ENCODE assay signal across 11 cellular contexts in genomic region chr12:107448198-107448597, GRCh38.
DNase-seq lines count a peak whose midpoint lies in the region; ATAC-seq and TF ChIP-seq lines count a peak whose summit lies in the region.
"Had no signal": no experiment of that assay in that cellular context is flagged by ENCODE, and none has a peak within 500 bp of the region (broad histone marks: within the 10 kb centered on the region; RNA-seq: fewer than 3 reads in every experiment).

No MANE protein-coding gene starts in this region.

- no peak overlapping the region for H3K4me3 Mint-ChIP-seq in activated naive CD4-positive, alpha-beta T cell treated with anti-CD3 and anti-CD28 coated beads, Interleukin-2, amount 10 ng/mL, durations not matched to agents 7 days and 5 days
- no peak overlapping the region for H3K4me3 Mint-ChIP-seq in activated CD8-positive, alpha-beta memory T cell treated with anti-CD3 and anti-CD28 coated beads, Interleukin-2, amount 10 ng/mL, durations not matched to agents 7 days and 5 days

- WGBS in iPS DF 6.9 (ENCODE audit: insufficient coverage, insufficient read length), result no CpG with 5 or more reads among the region's 1 CpG

- H3K36me3 ChIP-seq in Peyer's patch (no peaks in the 10 kb centered on the region), iPS DF 6.9 (ENCODE audit: control insufficient read depth, insufficient read depth, low read length) (no peaks in the 10 kb centered on the region), gastrocnemius medialis (no peaks in the 10 kb centered on the region)
- H3K36me3 ChIP-seq: neutrophil had no signal

- DNase-seq in AG04449 (ENCODE audit: low read depth, low spot score) (no peak), GM12864 (ENCODE audit: low read depth) (no peak), Peyer's patch (peak in 2 of 3 donors; percentile 46 to 53), iPS DF 6.9 (ENCODE audit: low read depth, low spot score) (peak; percentile 52), gastrocnemius medialis (no peak), NOMO-1 treated with dmso at 0.1 percent for 144 hours (lab: John Stamatoyannopoulos, UW; ENCODE audit: unreplicated experiment) (no peak)
- DNase-seq in activated naive CD4-positive, alpha-beta T cell treated with anti-CD3 and anti-CD28 coated beads, Interleukin-2, amount 10 ng/mL, durations not matched to agents 7 days and 5 days, result no peak
- DNase-seq in activated CD8-positive, alpha-beta memory T cell treated with anti-CD3 and anti-CD28 coated beads, Interleukin-2, amount 10 ng/mL, durations not matched to agents 7 days and 5 days, result no peak
- DNase-seq: KBM-7 had no signal

- CTCF ChIA-PET in AG04449 (lab: Yijun Ruan, JAX), result interaction anchor here (0.8 to 5.0 kb wide), 13 partner anchors 8 to 340 kb away, joined by 3 to 50 read pairs (median 4); no protein-coding TSS in a partner anchor
- CTCF ChIA-PET in activated naive CD4-positive, alpha-beta T cell treated with anti-CD3 and anti-CD28 coated beads, Interleukin-2, amount 10 ng/mL, durations not matched to agents 7 days and 5 days (lab: Charles Lee), result interaction anchor here (0.9 to 1.4 kb wide), 2 partner anchors 9 to 13 kb away, joined by 3 read pairs; no protein-coding TSS in a partner anchor
- CTCF ChIA-PET in activated CD8-positive, alpha-beta memory T cell treated with anti-CD3 and anti-CD28 coated beads, Interleukin-2, amount 10 ng/mL, durations not matched to agents 7 days and 5 days (lab: Charles Lee), result no interaction called here

- TF ChIP-seq CTCF in AG04449 (IDR thresholded peaks at IDR 0.05; ENCODE audit: insufficient read depth, low read length, missing control alignments) (peak; percentile 36), GM12864 (IDR thresholded peaks at IDR 0.05; ENCODE audit: low read depth, low read length, missing control alignments) (peak; percentile 59), Peyer's patch (IDR thresholded peaks at IDR 0.05) (peak in 4 of 6 experiments; percentile 19 to 52 (median 38)), gastrocnemius medialis (IDR thresholded peaks at IDR 0.05 in 4 of 5, conservative IDR thresholded peaks at IDR 0.05 in 1 of 5) (no peak)

- intact Hi-C loops in gastrocnemius medialis (cut with DNase I; ENCODE audit: low total_unique reads), result no loop called here

- no peaks in the 10 kb centered on the region for H3K4me1 ChIP-seq in Peyer's patch
- peaks cover 1% of the 10 kb centered on the region; the same call in 1 of the 2 replicates for H3K4me1 ChIP-seq in iPS DF 6.9 (ENCODE audit: control insufficient read depth, insufficient read depth, low read length)
- no peaks in the 10 kb centered on the region for H3K4me1 ChIP-seq in gastrocnemius medialis

- no peak for ATAC-seq in gastrocnemius medialis
- ATAC-seq in activated CD8-positive, alpha-beta memory T cell treated with anti-CD3 and anti-CD28 coated beads, Interleukin-2, amount 10 ng/mL, durations not matched to agents 7 days and 5 days, result no peak

- TF ChIP-seq POLR2A in Peyer's patch (IDR thresholded peaks at IDR 0.05) (no peak), gastrocnemius medialis (IDR thresholded peaks at IDR 0.05) (no peak)

- H3K4me3 ChIP-seq in AG04449 (ENCODE audit: low read depth, low read length) (no peak overlapping the region), GM12864 (ENCODE audit: low read depth, low read length) (no peak overlapping the region), Peyer's patch (no peak overlapping the region), iPS DF 6.9 (ENCODE audit: low read length) (no peak overlapping the region), gastrocnemius medialis (no peak overlapping the region)

- H3K27me3 Mint-ChIP-seq in activated naive CD4-positive, alpha-beta T cell treated with anti-CD3 and anti-CD28 coated beads, Interleukin-2, amount 10 ng/mL, durations not matched to agents 7 days and 5 days, result peaks cover 4% of the 10 kb centered on the region
- H3K27me3 Mint-ChIP-seq in activated CD8-positive, alpha-beta memory T cell treated with anti-CD3 and anti-CD28 coated beads, Interleukin-2, amount 10 ng/mL, durations not matched to agents 7 days and 5 days, result no peaks in the 10 kb centered on the region

- no peaks in the 10 kb centered on the region for H3K4me1 Mint-ChIP-seq in activated naive CD4-positive, alpha-beta T cell treated with anti-CD3 and anti-CD28 coated beads, Interleukin-2, amount 10 ng/mL, durations not matched to agents 7 days and 5 days
- no peaks in the 10 kb centered on the region for H3K4me1 Mint-ChIP-seq in activated CD8-positive, alpha-beta memory T cell treated with anti-CD3 and anti-CD28 coated beads, Interleukin-2, amount 10 ng/mL, durations not matched to agents 7 days and 5 days

- POLR2A ChIA-PET in AG04449 (lab: Yijun Ruan, JAX), result no interaction called here

- H3K9me3 ChIP-seq in Peyer's patch (no peaks in the 10 kb centered on the region), iPS DF 6.9 (ENCODE audit: control insufficient read depth, insufficient read depth, low read length) (no peaks in the 10 kb centered on the region), gastrocnemius medialis (no peaks in the 10 kb centered on the region)
- H3K9me3 ChIP-seq: neutrophil had no signal

- H3K36me3 Mint-ChIP-seq in activated naive CD4-positive, alpha-beta T cell treated with anti-CD3 and anti-CD28 coated beads, Interleukin-2, amount 10 ng/mL, durations not matched to agents 7 days and 5 days, result no peaks in the 10 kb centered on the region
- no peaks in the 10 kb centered on the region for H3K36me3 Mint-ChIP-seq in activated CD8-positive, alpha-beta memory T cell treated with anti-CD3 and anti-CD28 coated beads, Interleukin-2, amount 10 ng/mL, durations not matched to agents 7 days and 5 days

- no peak overlapping the region for H3K27ac Mint-ChIP-seq in activated naive CD4-positive, alpha-beta T cell treated with anti-CD3 and anti-CD28 coated beads, Interleukin-2, amount 10 ng/mL, durations not matched to agents 7 days and 5 days
- no peak overlapping the region for H3K27ac Mint-ChIP-seq in activated CD8-positive, alpha-beta memory T cell treated with anti-CD3 and anti-CD28 coated beads, Interleukin-2, amount 10 ng/mL, durations not matched to agents 7 days and 5 days
- H3K27ac Mint-ChIP-seq: activated T-helper 2 cell treated with anti-CD3 and anti-CD28 coated beads, Interferon-gamma antibody, Interleukin-2, Interleukin-4, amounts not matched to agents 10 μg/mL and 5 μg/mL and 100 μg/mL, durations not matched to agents 14 hours and 24 hours and 36 hours had no signal

- in situ Hi-C loops in gastrocnemius medialis (cut with MboI; ENCODE audit: low sequenced_read_pairs in 4 of 4), result no loop called here

- peaks cover 7% of the 10 kb centered on the region for H3K9me3 Mint-ChIP-seq in activated naive CD4-positive, alpha-beta T cell treated with anti-CD3 and anti-CD28 coated beads, Interleukin-2, amount 10 ng/mL, durations not matched to agents 7 days and 5 days
- H3K9me3 Mint-ChIP-seq in activated CD8-positive, alpha-beta memory T cell treated with anti-CD3 and anti-CD28 coated beads, Interleukin-2, amount 10 ng/mL, durations not matched to agents 7 days and 5 days (ENCODE audit: low read depth), result no peaks in the 10 kb centered on the region
- H3K9me3 Mint-ChIP-seq: activated T-helper 2 cell treated with anti-CD3 and anti-CD28 coated beads, Interferon-gamma antibody, Interleukin-2, Interleukin-4, amounts not matched to agents 10 μg/mL and 5 μg/mL and 100 μg/mL, durations not matched to agents 14 hours and 24 hours and 36 hours had no signal

- H3K27me3 ChIP-seq in Peyer's patch, result no peaks in the 10 kb centered on the region
- no peaks in the 10 kb centered on the region for H3K27me3 ChIP-seq in iPS DF 6.9 (ENCODE audit: control insufficient read depth, insufficient read depth, low read length)
- H3K27me3 ChIP-seq in gastrocnemius medialis, result no peaks in the 10 kb centered on the region
- H3K27me3 ChIP-seq: neutrophil had no signal

- no peak overlapping the region for H3K27ac ChIP-seq in Peyer's patch
- H3K27ac ChIP-seq in iPS DF 6.9 (ENCODE audit: low read length), result no peak overlapping the region
- H3K27ac ChIP-seq in gastrocnemius medialis, result no peak overlapping the region
- H3K27ac ChIP-seq: neutrophil had no signal

Comparison
In these comparisons a context has a peak if more than half of its experiments do, and no peak if none do; other contexts are left out.
1. DNase-seq: peak in Peyer's patch (2 of 3) and iPS DF 6.9 (single experiment); none in AG04449 (single experiment), GM12864 (single experiment), gastrocnemius medialis (0 of 2), activated naive CD4-positive, alpha-beta T cell treated with anti-CD3 and anti-CD28 coated beads, Interleukin-2, amount 10 ng/mL, durations not matched to agents 7 days and 5 days (single experiment), activated CD8-positive, alpha-beta memory T cell treated with anti-CD3 and anti-CD28 coated beads, Interleukin-2, amount 10 ng/mL, durations not matched to agents 7 days and 5 days (single experiment) and NOMO-1 treated with dmso at 0.1 percent for 144 hours (single experiment).
2. CTCF ChIP-seq: peak in AG04449 (single experiment), GM12864 (single experiment) and Peyer's patch (4 of 6); none in gastrocnemius medialis (0 of 5).